ENCODE assay signal across 12 cellular contexts in the genomic region with DNA sequence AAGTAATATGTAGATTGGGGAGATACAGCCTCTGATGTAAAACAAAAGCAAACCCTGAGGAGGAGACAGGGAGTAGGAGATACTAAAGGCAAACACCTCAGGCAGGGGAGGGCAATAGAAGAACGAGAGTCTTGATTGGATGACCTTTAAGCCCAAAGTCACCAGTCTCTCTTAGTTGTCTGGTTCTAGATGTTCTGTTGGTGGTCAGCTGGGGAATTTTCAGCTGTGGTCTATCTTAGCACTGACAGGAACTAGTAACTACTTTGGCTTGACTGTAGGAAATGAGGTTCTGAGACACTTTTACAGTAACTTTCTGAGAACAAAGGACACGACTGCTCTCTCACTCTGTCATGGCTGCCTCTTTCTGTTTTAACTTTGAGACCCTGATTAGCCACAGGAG.
DNase-seq lines count a peak whose midpoint lies in the region; ATAC-seq and TF ChIP-seq lines count a peak whose summit lies in the region.
"Had no signal": no experiment of that assay in that cellular context is flagged by ENCODE, and none has a peak within 500 bp of the region (broad histone marks: within the 10 kb centered on the region; RNA-seq: fewer than 3 reads in every experiment).

No MANE protein-coding gene starts in this region.

- no peak for TF ChIP-seq CTCF in foreskin fibroblast (IDR thresholded peaks at IDR 0.05; ENCODE audit: low read depth, low read length)

- ATAC-seq in GM18505 (IDR thresholded peaks at IDR 0.05; ENCODE audit: unreplicated experiment): peak; percentile 74
- ATAC-seq in GM19467 (IDR thresholded peaks at IDR 0.05; ENCODE audit: unreplicated experiment): peak; percentile 81
- ATAC-seq in HG02943 (IDR thresholded peaks at IDR 0.05; ENCODE audit: low read depth, unreplicated experiment): peak; percentile 87
- ATAC-seq in HG03558 (IDR thresholded peaks at IDR 0.05; ENCODE audit: extremely low read depth, unreplicated experiment): peak; percentile 65
- ATAC-seq: left colon, Panc1 had no signal

- TF ChIP-seq POLR2A in GM18505 (IDR thresholded peaks at IDR 0.05; ENCODE audit: borderline replicate concordance, extremely low read depth, insufficient read depth, insufficient read length): no peak

- H3K4me3 ChIP-seq in foreskin fibroblast (ENCODE audit: low read depth in 1 of 2, low read length in 2 of 2): no peak overlapping the region

- DNase-seq in glomerular visceral epithelial cell (ENCODE audit: extremely low spot score) (no peak), AG20443 (ENCODE audit: low spot score) (no peak), foreskin fibroblast (no peak)
- no peak for DNase-seq in activated CD4-positive, alpha-beta T cell treated with anti-CD3 and anti-CD28 coated beads, Interleukin-2, amount 50 U/mL, for 1 hour
- DNase-seq: GOT3, left colon, T-helper 9 cell had no signal
